ENCODE assay signal across 1 cellular context in genomic region chr12:113334786-113335539, GRCh38.
TF ChIP-seq lines count a peak whose summit lies in the region.

Gene SLC8B1, minus strand, starts transcription at chr12:113335109. Its CDS starts 2,231 bp downstream, at chr12:113332878.

TF ChIP-seq in HepG2, 621 proteins besides CTCF, POLR2A, EP300 and RAD21 (continued from another document and continues in another):
- TF ChIP-seq HIC2 (CRISPR knock-in tag; IDR thresholded peaks at IDR 0.05; ENCODE audit: low read depth): no peak
- peak; percentile 64; the same call in 1 of the 2 replicates for TF ChIP-seq BATF2 (CRISPR knock-in tag; IDR thresholded peaks at IDR 0.05)
- TF ChIP-seq ZKSCAN5 (CRISPR knock-in tag; IDR thresholded peaks at IDR 0.05): no peak
- TF ChIP-seq MAF1 (CRISPR knock-in tag; IDR thresholded peaks at IDR 0.05; ENCODE audit: borderline replicate concordance): no peak
- TF ChIP-seq SP4 (CRISPR knock-in tag; IDR thresholded peaks at IDR 0.05): peak; percentile 96
- no peak for TF ChIP-seq ZNF264 (CRISPR knock-in tag; IDR thresholded peaks at IDR 0.05)
- TF ChIP-seq ZSCAN21 (CRISPR knock-in tag; IDR thresholded peaks at IDR 0.05; ENCODE audit: borderline replicate concordance): peak; percentile 54; the same call in 1 of the 2 replicates
- no peak for TF ChIP-seq ZSCAN12 (CRISPR knock-in tag; IDR thresholded peaks at IDR 0.05)
- TF ChIP-seq NFYB (CRISPR knock-in tag; IDR thresholded peaks at IDR 0.05): no peak
- no peak for TF ChIP-seq NFATC3 (CRISPR knock-in tag; IDR thresholded peaks at IDR 0.05)
- 0 out of 2 replicates have a peak, but pooled peaks have one; percentile 45 for TF ChIP-seq ZNF737 (CRISPR knock-in tag; IDR thresholded peaks at IDR 0.05; ENCODE audit: borderline replicate concordance)
- TF ChIP-seq ATF7-NPFF (CRISPR knock-in tag; IDR thresholded peaks at IDR 0.05; ENCODE audit: low read depth): peak; percentile 84; the same call in 1 of the 2 replicates
- no peak; the same call in 1 of the 2 replicates for TF ChIP-seq ELF4 (CRISPR knock-in tag; IDR thresholded peaks at IDR 0.05; ENCODE audit: borderline replicate concordance)
- TF ChIP-seq ZNF784 (CRISPR knock-in tag; IDR thresholded peaks at IDR 0.05; ENCODE audit: borderline replicate concordance): no peak; the same call in 1 of the 2 replicates
- TF ChIP-seq CENPX (CRISPR knock-in tag; IDR thresholded peaks at IDR 0.05): no peak
- TF ChIP-seq POLR2G (IDR thresholded peaks at IDR 0.05; ENCODE audit: low read depth, low read length): peak; percentile 79
- TF ChIP-seq ZNF878 (CRISPR knock-in tag; IDR thresholded peaks at IDR 0.05): peak; percentile 54; the same call in 1 of the 2 replicates
- no peak for TF ChIP-seq HHEX (CRISPR knock-in tag; IDR thresholded peaks at IDR 0.05)
- peak; percentile 47; the same call in 1 of the 2 replicates for TF ChIP-seq LBX2 (CRISPR knock-in tag; IDR thresholded peaks at IDR 0.05; ENCODE audit: borderline replicate concordance)
- no peak for TF ChIP-seq NFKBIZ (CRISPR knock-in tag; IDR thresholded peaks at IDR 0.05)
- TF ChIP-seq PAX8 (CRISPR knock-in tag; IDR thresholded peaks at IDR 0.05; ENCODE audit: borderline replicate concordance): 0 out of 2 replicates have a peak, but pooled peaks have one; percentile 64
- TF ChIP-seq TFDP1 (CRISPR knock-in tag; IDR thresholded peaks at IDR 0.05; ENCODE audit: borderline replicate concordance): peak; percentile 81; the same call in 1 of the 2 replicates
- TF ChIP-seq TRIM22 (IDR thresholded peaks at IDR 0.05): no peak
- no peak for TF ChIP-seq GRHL1 (CRISPR knock-in tag; conservative IDR thresholded peaks at IDR 0.05)
- TF ChIP-seq IKZF4 (CRISPR knock-in tag; IDR thresholded peaks at IDR 0.05; ENCODE audit: borderline replicate concordance, low read depth, not compliant biosample characterization): no peak
- TF ChIP-seq ZBTB43 (CRISPR knock-in tag; conservative IDR thresholded peaks at IDR 0.05): no peak; the same call in 1 of the 2 replicates
- TF ChIP-seq MYNN (CRISPR knock-in tag; IDR thresholded peaks at IDR 0.05; ENCODE audit: low read depth): no peak
- TF ChIP-seq KMT2A (CRISPR knock-in tag; IDR thresholded peaks at IDR 0.05): 0 out of 2 replicates have a peak, but pooled peaks have one; percentile 36
- no peak for TF ChIP-seq TRIM24 (CRISPR knock-in tag; IDR thresholded peaks at IDR 0.05)
- no peak for TF ChIP-seq ZNF296 (CRISPR knock-in tag; conservative IDR thresholded peaks at IDR 0.05)
- TF ChIP-seq TEAD3 (CRISPR knock-in tag; optimal IDR thresholded peaks at IDR 0.05; ENCODE audit: borderline replicate concordance): no peak
- TF ChIP-seq ZBTB33 (CRISPR knock-in tag; IDR thresholded peaks at IDR 0.05): no peak
- TF ChIP-seq SP140L (CRISPR knock-in tag; IDR thresholded peaks at IDR 0.05; ENCODE audit: borderline replicate concordance): no peak; the same call in 1 of the 2 replicates
- TF ChIP-seq IKZF5 (CRISPR knock-in tag; IDR thresholded peaks at IDR 0.05): no peak
- TF ChIP-seq ZNF280D (CRISPR knock-in tag; IDR thresholded peaks at IDR 0.05): 0 out of 2 replicates have a peak, but pooled peaks have one; percentile 62
- no peak for TF ChIP-seq ZNF549 (CRISPR knock-in tag; IDR thresholded peaks at IDR 0.05)
- no peak for TF ChIP-seq ATF6 (CRISPR knock-in tag; conservative IDR thresholded peaks at IDR 0.05)
- TF ChIP-seq ZZZ3 (CRISPR knock-in tag; IDR thresholded peaks at IDR 0.05; ENCODE audit: borderline replicate concordance): no peak
- no peak for TF ChIP-seq MLLT10 (CRISPR knock-in tag; IDR thresholded peaks at IDR 0.05)
- no peak for TF ChIP-seq ZNF30 (CRISPR knock-in tag; IDR thresholded peaks at IDR 0.05)
- no peak for TF ChIP-seq GATA4 (IDR thresholded peaks at IDR 0.05; ENCODE audit: borderline replicate concordance, low read depth)
- no peak for TF ChIP-seq MIER3 (CRISPR knock-in tag; IDR thresholded peaks at IDR 0.05; ENCODE audit: borderline replicate concordance)
- peak; percentile 76; the same call in 1 of the 2 replicates for TF ChIP-seq ZBTB7B (CRISPR knock-in tag; IDR thresholded peaks at IDR 0.05)
- no peak for TF ChIP-seq FOXO1 (CRISPR knock-in tag; IDR thresholded peaks at IDR 0.05)
- no peak for TF ChIP-seq ZNF570 (CRISPR knock-in tag; IDR thresholded peaks at IDR 0.05; ENCODE audit: borderline replicate concordance)
- 0 out of 2 replicates have a peak, but pooled peaks have one; percentile 68 for TF ChIP-seq ZNF552 (CRISPR knock-in tag; IDR thresholded peaks at IDR 0.05; ENCODE audit: borderline replicate concordance)
- TF ChIP-seq HDAC1 (CRISPR knock-in tag; IDR thresholded peaks at IDR 0.05): peak; percentile 52; the same call in 1 of the 2 replicates
